Comparison of ENCODE assay signal across 19 cellular contexts in genomic region chr4:94428884-94429283, GRCh38.
"Had no signal": no experiment of that assay in that cellular context is flagged by ENCODE, and none has a peak within 500 bp of the region (broad histone marks: within the 10 kb centered on the region; RNA-seq: fewer than 3 reads in every experiment).

No MANE protein-coding gene starts in this region.

- H3K9me3 Mint-ChIP-seq: activated T-helper 17 cell treated with anti-CD3 and anti-CD28 coated beads, Interleukin-2, amount 50 U/mL, for 72 hours had no signal

- H3K4me1 Mint-ChIP-seq: activated CD4-positive, alpha-beta T cell treated with anti-CD3 and anti-CD28 coated beads, Interleukin-2, amount 10 ng/mL, durations not matched to agents 24 days and 14 days; activated T-helper 17 cell treated with anti-CD3 and anti-CD28 coated beads, Interleukin-2, amount 50 U/mL, for 72 hours; immature natural killer cell; natural killer cell had no signal

- H3K27ac ChIP-seq: brain microvascular endothelial cell, coronary artery, lower lobe of right lung, neutrophil, tibial nerve had no signal

- H3K4me1 ChIP-seq: lower lobe of right lung, tibial nerve had no signal

- H3K27me3 ChIP-seq: brain microvascular endothelial cell, neutrophil, tibial nerve had no signal

- H3K9me3 ChIP-seq: neutrophil had no signal

- H3K27ac Mint-ChIP-seq: activated CD4-positive, alpha-beta T cell treated with anti-CD3 and anti-CD28 coated beads, Interleukin-2, amount 10 ng/mL, durations not matched to agents 24 days and 14 days; activated CD8-positive, alpha-beta T cell treated with anti-CD3 and anti-CD28 coated beads for 36 hours; activated T-helper 17 cell treated with anti-CD3 and anti-CD28 coated beads, Interleukin-2, amount 50 U/mL, for 72 hours; immature natural killer cell; natural killer cell; stimulated activated naive CD8-positive, alpha-beta T cell treated with anti-CD3 and anti-CD28 coated beads, Interleukin-15, Interleukin-2, amounts not matched to agents 100 ng/mL and 50 ng/mL, for 24 hours; T-helper 2 cell treated with Interferon-gamma antibody and Interleukin-4, amounts not matched to agents 5 μg/mL and 100 μg/mL, for 36 hours had no signal

- H3K27me3 Mint-ChIP-seq: activated CD8-positive, alpha-beta T cell treated with anti-CD3 and anti-CD28 coated beads for 36 hours; activated T-helper 17 cell treated with anti-CD3 and anti-CD28 coated beads, Interleukin-2, amount 50 U/mL, for 72 hours; stimulated activated naive CD8-positive, alpha-beta T cell treated with anti-CD3 and anti-CD28 coated beads, Interleukin-15, Interleukin-2, amounts not matched to agents 100 ng/mL and 50 ng/mL, for 24 hours had no signal

- H3K36me3 Mint-ChIP-seq: immature natural killer cell, natural killer cell had no signal

- H3K36me3 ChIP-seq: brain microvascular endothelial cell, lower lobe of right lung, neutrophil, tibial nerve had no signal

- ATAC-seq: activated CD8-positive, alpha-beta T cell treated with anti-CD3 and anti-CD28 coated beads for 36 hours; activated T-helper 17 cell treated with anti-CD3 and anti-CD28 coated beads, Interleukin-2, amount 50 U/mL, for 72 hours; lower lobe of right lung; natural killer cell had no signal

- DNase-seq: activated CD4-positive, alpha-beta T cell treated with anti-CD3 and anti-CD28 coated beads, Interleukin-2, amount 10 ng/mL, durations not matched to agents 24 days and 14 days; activated CD8-positive, alpha-beta T cell treated with anti-CD3 and anti-CD28 coated beads for 36 hours; activated naive CD4-positive, alpha-beta T cell; activated T-cell treated with anti-CD3 and anti-CD28 coated beads, Interleukin-2, amount 50 U/mL, for 1 hour; anterior cingulate cortex; brain microvascular endothelial cell; erythroblast; head of caudate nucleus; immature natural killer cell; kidney glomerular epithelial cell; lower lobe of right lung; natural killer cell; retina had no signal

- H3K4me3 ChIP-seq: coronary artery, lower lobe of right lung, tibial nerve had no signal

- H3K4me3 Mint-ChIP-seq: activated CD4-positive, alpha-beta T cell treated with anti-CD3 and anti-CD28 coated beads, Interleukin-2, amount 10 ng/mL, durations not matched to agents 24 days and 14 days; activated CD8-positive, alpha-beta T cell treated with anti-CD3 and anti-CD28 coated beads for 36 hours; activated T-helper 17 cell treated with anti-CD3 and anti-CD28 coated beads, Interleukin-2, amount 50 U/mL, for 72 hours; immature natural killer cell; natural killer cell; stimulated activated naive CD8-positive, alpha-beta T cell treated with anti-CD3 and anti-CD28 coated beads, Interleukin-15, Interleukin-2, amounts not matched to agents 100 ng/mL and 50 ng/mL, for 24 hours; T-helper 2 cell treated with Interferon-gamma antibody and Interleukin-4, amounts not matched to agents 5 μg/mL and 100 μg/mL, for 36 hours had no signal
